1 cellular context compared by ENCODE assay signal in the genomic region with DNA sequence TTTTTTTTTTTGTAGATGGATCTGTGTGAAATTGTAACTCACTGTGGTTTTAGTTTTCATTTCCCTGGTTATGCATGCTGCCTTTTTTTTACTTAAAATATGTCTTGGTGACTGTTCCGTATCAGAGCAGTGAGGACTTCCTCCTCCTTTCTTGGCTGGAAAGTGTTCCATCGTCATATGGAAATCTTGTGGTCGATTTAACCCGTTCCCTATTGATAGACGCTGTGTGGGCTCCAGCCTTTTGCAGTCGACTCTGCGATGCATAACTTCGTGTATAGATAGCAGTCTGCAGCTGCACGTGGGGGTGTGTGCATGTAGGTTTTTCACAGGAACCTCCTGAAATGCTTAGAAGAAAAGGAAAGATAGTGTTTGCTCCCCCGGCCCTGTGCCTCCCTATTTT.
TF ChIP-seq lines count a peak whose summit lies in the region.

No MANE protein-coding gene starts in this region.

TF ChIP-seq in GM12878, 131 proteins besides CTCF, POLR2A, EP300 and RAD21 (continued from another document and continues in another):
- TF ChIP-seq LARP7 (IDR thresholded peaks at IDR 0.05) (no peak), SMAD5 (IDR thresholded peaks at IDR 0.05; ENCODE audit: low read depth) (no peak), NBN (IDR thresholded peaks at IDR 0.05) (no peak), TARDBP (IDR thresholded peaks at IDR 0.05; ENCODE audit: borderline replicate concordance) (no peak), ATF7 (IDR thresholded peaks at IDR 0.05; ENCODE audit: low read depth) (0 out of 2 replicates have a peak, but pooled peaks have one; percentile 15), IKZF1 (conservative IDR thresholded peaks at IDR 0.05) (peak; percentile 56), MEF2A (IDR thresholded peaks at IDR 0.05; ENCODE audit: insufficient read depth, low read depth, low read length) (no peak), HDGF (IDR thresholded peaks at IDR 0.05) (no peak), ETV6 (conservative IDR thresholded peaks at IDR 0.05 in 1 of 2, IDR thresholded peaks at IDR 0.05 in 1 of 2; ENCODE audit: borderline replicate concordance in 1 of 2, low read depth in 1 of 2) (peak in 1 of 2 experiments; percentile 27; a peak in 2 of 4 replicates), RFX5 (IDR thresholded peaks at IDR 0.05; ENCODE audit: low read depth, low read length) (no peak), JUNB (IDR thresholded peaks at IDR 0.05) (no peak), SMAD1 (IDR thresholded peaks at IDR 0.05; ENCODE audit: low read depth, partially characterized antibody) (no peak), CREM (IDR thresholded peaks at IDR 0.05; ENCODE audit: low read depth) (no peak), IRF4 (IDR thresholded peaks at IDR 0.05; ENCODE audit: low read depth, low read length) (no peak), BCL11A (IDR thresholded peaks at IDR 0.05; ENCODE audit: low read depth, low read length) (no peak), SIX5 (IDR thresholded peaks at IDR 0.05; ENCODE audit: low read depth, low read length, severe bottlenecking) (no peak), MEF2B (IDR thresholded peaks at IDR 0.05; ENCODE audit: partially characterized antibody, poor library complexity, severe bottlenecking) (no peak), SUPT20H (IDR thresholded peaks at IDR 0.05; ENCODE audit: borderline replicate concordance, control insufficient read depth, low read depth, low read length) (no peak), ASH2L (IDR thresholded peaks at IDR 0.05; ENCODE audit: borderline replicate concordance, low read depth) (no peak), NFYA (IDR thresholded peaks at IDR 0.05; ENCODE audit: borderline replicate concordance, low read depth, low read length) (no peak), SRF (IDR thresholded peaks at IDR 0.05; ENCODE audit: low read depth in 2 of 2, low read length in 2 of 2) (no peak), TCF3 (IDR thresholded peaks at IDR 0.05; ENCODE audit: borderline replicate concordance, insufficient read depth, low read depth, low read length) (no peak), GABPA (IDR thresholded peaks at IDR 0.05; ENCODE audit: low read depth) (no peak), POLR2AphosphoS2 (IDR thresholded peaks at IDR 0.05; ENCODE audit: low read depth, low read length) (no peak), SP1 (IDR thresholded peaks at IDR 0.05; ENCODE audit: low read depth, low read length) (no peak), KAT2A (conservative IDR thresholded peaks at IDR 0.05; ENCODE audit: control insufficient read depth, low read depth, low read length) (no peak), ZNF217 (IDR thresholded peaks at IDR 0.05) (no peak), ZZZ3 (IDR thresholded peaks at IDR 0.05; ENCODE audit: control insufficient read depth, insufficient read length, low read depth) (no peak), EED (IDR thresholded peaks at IDR 0.05; ENCODE audit: low read depth) (peak; percentile 76), ESRRA (IDR thresholded peaks at IDR 0.05; ENCODE audit: low read length) (no peak), SPI1 (IDR thresholded peaks at IDR 0.05; ENCODE audit: borderline replicate concordance, insufficient read depth, low read depth, low read length) (peak; percentile 41; the same call in 1 of the 2 replicates), ZNF274 (IDR thresholded peaks at IDR 0.05; ENCODE audit: insufficient read depth, insufficient read length) (no peak), BMI1 (IDR thresholded peaks at IDR 0.05; ENCODE audit: borderline replicate concordance) (no peak), PAX5 (IDR thresholded peaks at IDR 0.05; ENCODE audit: borderline replicate concordance, low read depth, low read length) (peak; percentile 41; the same call in 1 of the 2 replicates), PML (IDR thresholded peaks at IDR 0.05; ENCODE audit: low read length) (no peak), CREB1 (IDR thresholded peaks at IDR 0.05; ENCODE audit: low read depth) (peak; percentile 40; the same call in 1 of the 2 replicates), JUND (IDR thresholded peaks at IDR 0.05; ENCODE audit: low read depth, low read length) (no peak), STAT3 (IDR thresholded peaks at IDR 0.05; ENCODE audit: low read depth, low read length) (no peak), RUNX3 (IDR thresholded peaks at IDR 0.05; ENCODE audit: low read length) (peak; percentile 87)
- TF ChIP-seq, protein P1, sequence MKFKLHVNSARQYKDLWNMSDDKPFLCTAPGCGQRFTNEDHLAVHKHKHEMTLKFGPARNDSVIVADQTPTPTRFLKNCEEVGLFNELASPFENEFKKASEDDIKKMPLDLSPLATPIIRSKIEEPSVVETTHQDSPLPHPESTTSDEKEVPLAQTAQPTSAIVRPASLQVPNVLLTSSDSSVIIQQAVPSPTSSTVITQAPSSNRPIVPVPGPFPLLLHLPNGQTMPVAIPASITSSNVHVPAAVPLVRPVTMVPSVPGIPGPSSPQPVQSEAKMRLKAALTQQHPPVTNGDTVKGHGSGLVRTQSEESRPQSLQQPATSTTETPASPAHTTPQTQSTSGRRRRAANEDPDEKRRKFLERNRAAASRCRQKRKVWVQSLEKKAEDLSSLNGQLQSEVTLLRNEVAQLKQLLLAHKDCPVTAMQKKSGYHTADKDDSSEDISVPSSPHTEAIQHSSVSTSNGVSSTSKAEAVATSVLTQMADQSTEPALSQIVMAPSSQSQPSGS (IDR thresholded peaks at IDR 0.05; ENCODE audit: low read length) = no peak
- TF ChIP-seq, protein P2, sequence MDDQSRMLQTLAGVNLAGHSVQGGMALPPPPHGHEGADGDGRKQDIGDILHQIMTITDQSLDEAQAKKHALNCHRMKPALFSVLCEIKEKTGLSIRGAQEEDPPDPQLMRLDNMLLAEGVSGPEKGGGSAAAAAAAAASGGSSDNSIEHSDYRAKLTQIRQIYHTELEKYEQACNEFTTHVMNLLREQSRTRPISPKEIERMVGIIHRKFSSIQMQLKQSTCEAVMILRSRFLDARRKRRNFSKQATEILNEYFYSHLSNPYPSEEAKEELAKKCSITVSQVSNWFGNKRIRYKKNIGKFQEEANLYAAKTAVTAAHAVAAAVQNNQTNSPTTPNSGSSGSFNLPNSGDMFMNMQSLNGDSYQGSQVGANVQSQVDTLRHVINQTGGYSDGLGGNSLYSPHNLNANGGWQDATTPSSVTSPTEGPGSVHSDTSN (IDR thresholded peaks at IDR 0.05; ENCODE audit: insufficient replicate concordance, low read depth, low read length) = no peak
- TF ChIP-seq, protein P3, sequence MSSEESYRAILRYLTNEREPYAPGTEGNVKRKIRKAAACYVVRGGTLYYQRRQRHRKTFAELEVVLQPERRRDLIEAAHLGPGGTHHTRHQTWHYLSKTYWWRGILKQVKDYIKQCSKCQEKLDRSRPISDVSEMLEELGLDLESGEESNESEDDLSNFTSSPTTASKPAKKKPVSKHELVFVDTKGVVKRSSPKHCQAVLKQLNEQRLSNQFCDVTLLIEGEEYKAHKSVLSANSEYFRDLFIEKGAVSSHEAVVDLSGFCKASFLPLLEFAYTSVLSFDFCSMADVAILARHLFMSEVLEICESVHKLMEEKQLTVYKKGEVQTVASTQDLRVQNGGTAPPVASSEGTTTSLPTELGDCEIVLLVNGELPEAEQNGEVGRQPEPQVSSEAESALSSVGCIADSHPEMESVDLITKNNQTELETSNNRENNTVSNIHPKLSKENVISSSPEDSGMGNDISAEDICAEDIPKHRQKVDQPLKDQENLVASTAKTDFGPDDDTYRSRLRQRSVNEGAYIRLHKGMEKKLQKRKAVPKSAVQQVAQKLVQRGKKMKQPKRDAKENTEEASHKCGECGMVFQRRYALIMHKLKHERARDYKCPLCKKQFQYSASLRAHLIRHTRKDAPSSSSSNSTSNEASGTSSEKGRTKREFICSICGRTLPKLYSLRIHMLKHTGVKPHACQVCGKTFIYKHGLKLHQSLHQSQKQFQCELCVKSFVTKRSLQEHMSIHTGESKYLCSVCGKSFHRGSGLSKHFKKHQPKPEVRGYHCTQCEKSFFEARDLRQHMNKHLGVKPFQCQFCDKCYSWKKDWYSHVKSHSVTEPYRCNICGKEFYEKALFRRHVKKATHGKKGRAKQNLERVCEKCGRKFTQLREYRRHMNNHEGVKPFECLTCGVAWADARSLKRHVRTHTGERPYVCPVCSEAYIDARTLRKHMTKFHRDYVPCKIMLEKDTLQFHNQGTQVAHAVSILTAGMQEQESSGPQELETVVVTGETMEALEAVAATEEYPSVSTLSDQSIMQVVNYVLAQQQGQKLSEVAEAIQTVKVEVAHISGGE (CRISPR knock-in tag; IDR thresholded peaks at IDR 0.05) = no peak
- TF ChIP-seq, protein P4, sequence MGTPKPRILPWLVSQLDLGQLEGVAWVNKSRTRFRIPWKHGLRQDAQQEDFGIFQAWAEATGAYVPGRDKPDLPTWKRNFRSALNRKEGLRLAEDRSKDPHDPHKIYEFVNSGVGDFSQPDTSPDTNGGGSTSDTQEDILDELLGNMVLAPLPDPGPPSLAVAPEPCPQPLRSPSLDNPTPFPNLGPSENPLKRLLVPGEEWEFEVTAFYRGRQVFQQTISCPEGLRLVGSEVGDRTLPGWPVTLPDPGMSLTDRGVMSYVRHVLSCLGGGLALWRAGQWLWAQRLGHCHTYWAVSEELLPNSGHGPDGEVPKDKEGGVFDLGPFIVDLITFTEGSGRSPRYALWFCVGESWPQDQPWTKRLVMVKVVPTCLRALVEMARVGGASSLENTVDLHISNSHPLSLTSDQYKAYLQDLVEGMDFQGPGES (IDR thresholded peaks at IDR 0.05) = no peak
- TF ChIP-seq, protein P5, sequence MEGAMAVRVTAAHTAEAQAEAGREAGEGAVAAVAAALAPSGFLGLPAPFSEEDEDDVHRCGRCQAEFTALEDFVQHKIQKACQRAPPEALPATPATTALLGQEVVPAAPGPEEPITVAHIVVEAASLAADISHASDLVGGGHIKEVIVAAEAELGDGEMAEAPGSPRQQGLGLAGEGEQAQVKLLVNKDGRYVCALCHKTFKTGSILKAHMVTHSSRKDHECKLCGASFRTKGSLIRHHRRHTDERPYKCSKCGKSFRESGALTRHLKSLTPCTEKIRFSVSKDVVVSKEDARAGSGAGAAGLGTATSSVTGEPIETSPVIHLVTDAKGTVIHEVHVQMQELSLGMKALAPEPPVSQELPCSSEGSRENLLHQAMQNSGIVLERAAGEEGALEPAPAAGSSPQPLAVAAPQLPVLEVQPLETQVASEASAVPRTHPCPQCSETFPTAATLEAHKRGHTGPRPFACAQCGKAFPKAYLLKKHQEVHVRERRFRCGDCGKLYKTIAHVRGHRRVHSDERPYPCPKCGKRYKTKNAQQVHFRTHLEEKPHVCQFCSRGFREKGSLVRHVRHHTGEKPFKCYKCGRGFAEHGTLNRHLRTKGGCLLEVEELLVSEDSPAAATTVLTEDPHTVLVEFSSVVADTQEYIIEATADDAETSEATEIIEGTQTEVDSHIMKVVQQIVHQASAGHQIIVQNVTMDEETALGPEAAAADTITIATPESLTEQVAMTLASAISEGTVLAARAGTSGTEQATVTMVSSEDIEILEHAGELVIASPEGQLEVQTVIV (IDR thresholded peaks at IDR 0.05; ENCODE audit: borderline replicate concordance, partially characterized antibody) = no peak
- TF ChIP-seq, protein P6, sequence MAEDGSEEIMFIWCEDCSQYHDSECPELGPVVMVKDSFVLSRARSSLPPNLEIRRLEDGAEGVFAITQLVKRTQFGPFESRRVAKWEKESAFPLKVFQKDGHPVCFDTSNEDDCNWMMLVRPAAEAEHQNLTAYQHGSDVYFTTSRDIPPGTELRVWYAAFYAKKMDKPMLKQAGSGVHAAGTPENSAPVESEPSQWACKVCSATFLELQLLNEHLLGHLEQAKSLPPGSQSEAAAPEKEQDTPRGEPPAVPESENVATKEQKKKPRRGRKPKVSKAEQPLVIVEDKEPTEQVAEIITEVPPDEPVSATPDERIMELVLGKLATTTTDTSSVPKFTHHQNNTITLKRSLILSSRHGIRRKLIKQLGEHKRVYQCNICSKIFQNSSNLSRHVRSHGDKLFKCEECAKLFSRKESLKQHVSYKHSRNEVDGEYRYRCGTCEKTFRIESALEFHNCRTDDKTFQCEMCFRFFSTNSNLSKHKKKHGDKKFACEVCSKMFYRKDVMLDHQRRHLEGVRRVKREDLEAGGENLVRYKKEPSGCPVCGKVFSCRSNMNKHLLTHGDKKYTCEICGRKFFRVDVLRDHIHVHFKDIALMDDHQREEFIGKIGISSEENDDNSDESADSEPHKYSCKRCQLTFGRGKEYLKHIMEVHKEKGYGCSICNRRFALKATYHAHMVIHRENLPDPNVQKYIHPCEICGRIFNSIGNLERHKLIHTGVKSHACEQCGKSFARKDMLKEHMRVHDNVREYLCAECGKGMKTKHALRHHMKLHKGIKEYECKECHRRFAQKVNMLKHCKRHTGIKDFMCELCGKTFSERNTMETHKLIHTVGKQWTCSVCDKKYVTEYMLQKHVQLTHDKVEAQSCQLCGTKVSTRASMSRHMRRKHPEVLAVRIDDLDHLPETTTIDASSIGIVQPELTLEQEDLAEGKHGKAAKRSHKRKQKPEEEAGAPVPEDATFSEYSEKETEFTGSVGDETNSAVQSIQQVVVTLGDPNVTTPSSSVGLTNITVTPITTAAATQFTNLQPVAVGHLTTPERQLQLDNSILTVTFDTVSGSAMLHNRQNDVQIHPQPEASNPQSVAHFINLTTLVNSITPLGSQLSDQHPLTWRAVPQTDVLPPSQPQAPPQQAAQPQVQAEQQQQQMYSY (CRISPR knock-in tag; IDR thresholded peaks at IDR 0.05) = no peak
- TF ChIP-seq, protein P7, sequence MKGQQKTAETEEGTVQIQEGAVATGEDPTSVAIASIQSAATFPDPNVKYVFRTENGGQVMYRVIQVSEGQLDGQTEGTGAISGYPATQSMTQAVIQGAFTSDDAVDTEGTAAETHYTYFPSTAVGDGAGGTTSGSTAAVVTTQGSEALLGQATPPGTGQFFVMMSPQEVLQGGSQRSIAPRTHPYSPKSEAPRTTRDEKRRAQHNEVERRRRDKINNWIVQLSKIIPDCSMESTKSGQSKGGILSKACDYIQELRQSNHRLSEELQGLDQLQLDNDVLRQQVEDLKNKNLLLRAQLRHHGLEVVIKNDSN (IDR thresholded peaks at IDR 0.05; ENCODE audit: borderline replicate concordance, extremely low read length, insufficient read depth, low read depth, low read length) = no peak
- TF ChIP-seq, protein P8, sequence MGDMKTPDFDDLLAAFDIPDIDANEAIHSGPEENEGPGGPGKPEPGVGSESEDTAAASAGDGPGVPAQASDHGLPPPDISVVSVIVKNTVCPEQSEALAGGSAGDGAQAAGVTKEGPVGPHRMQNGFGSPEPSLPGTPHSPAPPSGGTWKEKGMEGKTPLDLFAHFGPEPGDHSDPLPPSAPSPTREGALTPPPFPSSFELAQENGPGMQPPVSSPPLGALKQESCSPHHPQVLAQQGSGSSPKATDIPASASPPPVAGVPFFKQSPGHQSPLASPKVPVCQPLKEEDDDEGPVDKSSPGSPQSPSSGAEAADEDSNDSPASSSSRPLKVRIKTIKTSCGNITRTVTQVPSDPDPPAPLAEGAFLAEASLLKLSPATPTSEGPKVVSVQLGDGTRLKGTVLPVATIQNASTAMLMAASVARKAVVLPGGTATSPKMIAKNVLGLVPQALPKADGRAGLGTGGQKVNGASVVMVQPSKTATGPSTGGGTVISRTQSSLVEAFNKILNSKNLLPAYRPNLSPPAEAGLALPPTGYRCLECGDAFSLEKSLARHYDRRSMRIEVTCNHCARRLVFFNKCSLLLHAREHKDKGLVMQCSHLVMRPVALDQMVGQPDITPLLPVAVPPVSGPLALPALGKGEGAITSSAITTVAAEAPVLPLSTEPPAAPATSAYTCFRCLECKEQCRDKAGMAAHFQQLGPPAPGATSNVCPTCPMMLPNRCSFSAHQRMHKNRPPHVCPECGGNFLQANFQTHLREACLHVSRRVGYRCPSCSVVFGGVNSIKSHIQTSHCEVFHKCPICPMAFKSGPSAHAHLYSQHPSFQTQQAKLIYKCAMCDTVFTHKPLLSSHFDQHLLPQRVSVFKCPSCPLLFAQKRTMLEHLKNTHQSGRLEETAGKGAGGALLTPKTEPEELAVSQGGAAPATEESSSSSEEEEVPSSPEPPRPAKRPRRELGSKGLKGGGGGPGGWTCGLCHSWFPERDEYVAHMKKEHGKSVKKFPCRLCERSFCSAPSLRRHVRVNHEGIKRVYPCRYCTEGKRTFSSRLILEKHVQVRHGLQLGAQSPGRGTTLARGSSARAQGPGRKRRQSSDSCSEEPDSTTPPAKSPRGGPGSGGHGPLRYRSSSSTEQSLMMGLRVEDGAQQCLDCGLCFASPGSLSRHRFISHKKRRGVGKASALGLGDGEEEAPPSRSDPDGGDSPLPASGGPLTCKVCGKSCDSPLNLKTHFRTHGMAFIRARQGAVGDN (IDR thresholded peaks at IDR 0.05) = no peak
